Comparison of ENCODE assay signal across 1 cellular context in genomic region chr11:118128821-118129474, GRCh38.
TF ChIP-seq lines count a peak whose summit lies in the region.

No MANE protein-coding gene starts in this region.

TF ChIP-seq in GM23338, 12 proteins besides CTCF, POLR2A, EP300 and RAD21 (continued from another document):
- TF ChIP-seq, protein P1, sequence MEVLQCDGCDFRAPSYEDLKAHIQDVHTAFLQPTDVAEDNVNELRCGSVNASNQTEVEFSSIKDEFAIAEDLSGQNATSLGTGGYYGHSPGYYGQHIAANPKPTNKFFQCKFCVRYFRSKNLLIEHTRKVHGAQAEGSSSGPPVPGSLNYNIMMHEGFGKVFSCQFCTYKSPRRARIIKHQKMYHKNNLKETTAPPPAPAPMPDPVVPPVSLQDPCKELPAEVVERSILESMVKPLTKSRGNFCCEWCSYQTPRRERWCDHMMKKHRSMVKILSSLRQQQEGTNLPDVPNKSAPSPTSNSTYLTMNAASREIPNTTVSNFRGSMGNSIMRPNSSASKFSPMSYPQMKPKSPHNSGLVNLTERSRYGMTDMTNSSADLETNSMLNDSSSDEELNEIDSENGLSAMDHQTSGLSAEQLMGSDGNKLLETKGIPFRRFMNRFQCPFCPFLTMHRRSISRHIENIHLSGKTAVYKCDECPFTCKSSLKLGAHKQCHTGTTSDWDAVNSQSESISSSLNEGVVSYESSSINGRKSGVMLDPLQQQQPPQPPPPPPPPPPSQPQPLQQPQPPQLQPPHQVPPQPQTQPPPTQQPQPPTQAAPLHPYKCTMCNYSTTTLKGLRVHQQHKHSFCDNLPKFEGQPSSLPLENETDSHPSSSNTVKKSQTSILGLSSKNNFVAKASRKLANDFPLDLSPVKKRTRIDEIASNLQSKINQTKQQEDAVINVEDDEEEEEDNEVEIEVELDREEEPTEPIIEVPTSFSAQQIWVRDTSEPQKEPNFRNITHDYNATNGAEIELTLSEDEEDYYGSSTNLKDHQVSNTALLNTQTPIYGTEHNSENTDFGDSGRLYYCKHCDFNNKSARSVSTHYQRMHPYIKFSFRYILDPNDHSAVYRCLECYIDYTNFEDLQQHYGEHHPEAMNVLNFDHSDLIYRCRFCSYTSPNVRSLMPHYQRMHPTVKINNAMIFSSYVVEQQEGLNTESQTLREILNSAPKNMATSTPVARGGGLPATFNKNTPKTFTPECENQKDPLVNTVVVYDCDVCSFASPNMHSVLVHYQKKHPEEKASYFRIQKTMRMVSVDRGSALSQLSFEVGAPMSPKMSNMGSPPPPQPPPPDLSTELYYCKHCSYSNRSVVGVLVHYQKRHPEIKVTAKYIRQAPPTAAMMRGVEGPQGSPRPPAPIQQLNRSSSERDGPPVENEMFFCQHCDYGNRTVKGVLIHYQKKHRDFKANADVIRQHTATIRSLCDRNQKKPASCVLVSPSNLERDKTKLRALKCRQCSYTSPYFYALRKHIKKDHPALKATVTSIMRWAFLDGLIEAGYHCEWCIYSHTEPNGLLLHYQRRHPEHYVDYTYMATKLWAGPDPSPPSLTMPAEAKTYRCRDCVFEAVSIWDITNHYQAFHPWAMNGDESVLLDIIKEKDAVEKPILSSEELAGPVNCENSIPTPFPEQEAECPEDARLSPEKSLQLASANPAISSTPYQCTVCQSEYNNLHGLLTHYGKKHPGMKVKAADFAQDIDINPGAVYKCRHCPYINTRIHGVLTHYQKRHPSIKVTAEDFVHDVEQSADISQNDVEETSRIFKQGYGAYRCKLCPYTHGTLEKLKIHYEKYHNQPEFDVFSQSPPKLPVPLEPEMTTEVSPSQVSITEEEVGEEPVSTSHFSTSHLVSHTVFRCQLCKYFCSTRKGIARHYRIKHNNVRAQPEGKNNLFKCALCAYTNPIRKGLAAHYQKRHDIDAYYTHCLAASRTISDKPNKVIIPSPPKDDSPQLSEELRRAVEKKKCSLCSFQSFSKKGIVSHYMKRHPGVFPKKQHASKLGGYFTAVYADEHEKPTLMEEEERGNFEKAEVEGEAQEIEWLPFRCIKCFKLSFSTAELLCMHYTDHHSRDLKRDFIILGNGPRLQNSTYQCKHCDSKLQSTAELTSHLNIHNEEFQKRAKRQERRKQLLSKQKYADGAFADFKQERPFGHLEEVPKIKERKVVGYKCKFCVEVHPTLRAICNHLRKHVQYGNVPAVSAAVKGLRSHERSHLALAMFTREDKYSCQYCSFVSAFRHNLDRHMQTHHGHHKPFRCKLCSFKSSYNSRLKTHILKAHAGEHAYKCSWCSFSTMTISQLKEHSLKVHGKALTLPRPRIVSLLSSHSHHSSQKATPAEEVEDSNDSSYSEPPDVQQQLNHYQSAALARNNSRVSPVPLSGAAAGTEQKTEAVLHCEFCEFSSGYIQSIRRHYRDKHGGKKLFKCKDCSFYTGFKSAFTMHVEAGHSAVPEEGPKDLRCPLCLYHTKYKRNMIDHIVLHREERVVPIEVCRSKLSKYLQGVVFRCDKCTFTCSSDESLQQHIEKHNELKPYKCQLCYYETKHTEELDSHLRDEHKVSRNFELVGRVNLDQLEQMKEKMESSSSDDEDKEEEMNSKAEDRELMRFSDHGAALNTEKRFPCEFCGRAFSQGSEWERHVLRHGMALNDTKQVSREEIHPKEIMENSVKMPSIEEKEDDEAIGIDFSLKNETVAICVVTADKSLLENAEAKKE (CRISPR knock-in tag; IDR thresholded peaks at IDR 0.05) = no peak
- no peak for TF ChIP-seq CREB1 (CRISPR knock-in tag; IDR thresholded peaks at IDR 0.05; ENCODE audit: low read depth)
- TF ChIP-seq POLR2AphosphoS5 (IDR thresholded peaks at IDR 0.05; ENCODE audit: low read depth) = no peak
- TF ChIP-seq ZNF114 (CRISPR knock-in tag; IDR thresholded peaks at IDR 0.05) = no peak
- TF ChIP-seq JUNB (IDR thresholded peaks at IDR 0.05; ENCODE audit: unreplicated experiment) = no peak
- TF ChIP-seq STAT1 (IDR thresholded peaks at IDR 0.05; ENCODE audit: unreplicated experiment) = no peak
- TF ChIP-seq ZNF331 (CRISPR knock-in tag; IDR thresholded peaks at IDR 0.05; ENCODE audit: low read depth) = no peak
